8 cellular contexts compared by ENCODE assay signal in genomic region chr5:173888473-173889135, GRCh38. TPM values are rescaled to one million over a fixed set of nuclear protein-coding genes. Genes with fewer than 3 reads are reported as not detected.
DNase-seq lines count a peak whose midpoint lies in the region; ATAC-seq and TF ChIP-seq lines count a peak whose summit lies in the region.

No MANE protein-coding gene starts in this region.

- peaks cover 51% of the 10 kb centered on the region for H3K4me1 Mint-ChIP-seq in WTC11

- no peak overlapping the region for H3K27ac Mint-ChIP-seq in WTC11

- peak; percentile 11 for DNase-seq in activated naive CD4-positive, alpha-beta T cell treated with Interleukin-2 at 50 U/mL for 16 hours
- DNase-seq in activated naive CD4-positive, alpha-beta T cell treated with anti-CD3 and anti-CD28 coated beads, Interleukin-2, amount 50 U/mL, for 16 hours: no peak
- peak; percentile 25 for DNase-seq in WTC11 (ENCODE audit: low spot score)
- DNase-seq in fibroblast of gingiva (ENCODE audit: low read depth): peak; percentile 12
- DNase-seq in osteoblast (ENCODE audit: insufficient read length, low spot score, missing footprints): peak; percentile 75
- DNase-seq in DMS79 treated with DMSO at 0.1 percent for 48 hours (lab: John Stamatoyannopoulos, UW): no peak
- no peak for DNase-seq in medulla oblongata (ENCODE audit: extremely low spot score)

- H3K4me2 ChIP-seq in osteoblast (ENCODE audit: insufficient read depth, low read length): peak overlapping the region; percentile 86

- no peaks in the 10 kb centered on the region for H3K36me3 Mint-ChIP-seq in WTC11

- H3K27ac ChIP-seq in osteoblast (ENCODE audit: low read depth, low read length): peak overlapping the region; percentile 96

- CTCF ChIA-PET in WTC11 (lab: Charles Lee): interaction anchor here (0.5 to 2.6 kb wide), 13 partner anchors 9 to 905 kb away, joined by 3 to 19 read pairs (median 6); partner anchors contain the start of gene BOD1

- peaks cover 37% of the 10 kb centered on the region for H3K4me1 ChIP-seq in osteoblast (ENCODE audit: insufficient read depth, low read length)

- H3K27me3 ChIP-seq in osteoblast (ENCODE audit: insufficient read depth, low read length): no peaks in the 10 kb centered on the region

- H2AFZ ChIP-seq in osteoblast (ENCODE audit: low read length): no peak overlapping the region

- H3K36me3 ChIP-seq in osteoblast (ENCODE audit: insufficient read depth, low read length): no peaks in the 10 kb centered on the region

- no peaks in the 10 kb centered on the region for H3K9me3 ChIP-seq in osteoblast (ENCODE audit: low read depth, low read length)

- ATAC-seq in WTC11 (no peak), GM19023 (IDR thresholded peaks at IDR 0.05; ENCODE audit: unreplicated experiment) (no peak)

- H4K20me1 ChIP-seq in osteoblast (ENCODE audit: insufficient read depth, low read length): peaks cover 21% of the 10 kb centered on the region

- H3K4me3 ChIP-seq in osteoblast (ENCODE audit: insufficient read depth, low read length): peak overlapping the region; percentile 86

- POLR2A ChIA-PET in WTC11 (lab: Charles Lee): interaction anchor here (1.0 to 1.5 kb wide), 4 partner anchors 29 to 273 kb away, joined by 5 to 10 read pairs (median 8); no protein-coding TSS in a partner anchor

- peaks cover 3% of the 10 kb centered on the region; the same call in 1 of the 2 replicates for H3K27me3 Mint-ChIP-seq in WTC11 (ENCODE audit: low read depth)

- peak overlapping the region; percentile 94 for H3K4me3 Mint-ChIP-seq in WTC11

- H3K9me3 Mint-ChIP-seq in WTC11: no peaks in the 10 kb centered on the region

- TF ChIP-seq CTCF in WTC11 (IDR thresholded peaks at IDR 0.05) (no peak), osteoblast (IDR thresholded peaks at IDR 0.05; ENCODE audit: extremely low read depth, low read depth, low read length) (no peak)

- H3K79me2 ChIP-seq in osteoblast (ENCODE audit: insufficient read depth, low read length): peaks cover 51% of the 10 kb centered on the region

TF ChIP-seq in WTC11, 78 proteins besides CTCF, POLR2A, EP300 and RAD21:
- no peak for TF ChIP-seq FOXJ3 (CRISPR knock-in tag; IDR thresholded peaks at IDR 0.05; ENCODE audit: borderline replicate concordance)
- TF ChIP-seq ZNF512 (CRISPR knock-in tag; IDR thresholded peaks at IDR 0.05; ENCODE audit: borderline replicate concordance): no peak
- no peak for TF ChIP-seq USF1 (CRISPR knock-in tag; IDR thresholded peaks at IDR 0.05)
- no peak for TF ChIP-seq ZNF263 (CRISPR knock-in tag; IDR thresholded peaks at IDR 0.05; ENCODE audit: low read depth)
- no peak for TF ChIP-seq SMAD3 (CRISPR knock-in tag; IDR thresholded peaks at IDR 0.05; ENCODE audit: borderline replicate concordance)
- TF ChIP-seq CREB1 (CRISPR knock-in tag; IDR thresholded peaks at IDR 0.05): no peak
- no peak for TF ChIP-seq CREM (CRISPR knock-in tag; IDR thresholded peaks at IDR 0.05)
- no peak for TF ChIP-seq E2F5 (CRISPR knock-in tag; IDR thresholded peaks at IDR 0.05)
- TF ChIP-seq ZNF396 (CRISPR knock-in tag; IDR thresholded peaks at IDR 0.05; ENCODE audit: borderline replicate concordance): no peak
- TF ChIP-seq TEAD1 (CRISPR knock-in tag; IDR thresholded peaks at IDR 0.05): no peak
- no peak for TF ChIP-seq CDX4 (CRISPR knock-in tag; IDR thresholded peaks at IDR 0.05; ENCODE audit: borderline replicate concordance)
- no peak for TF ChIP-seq FOXK1 (CRISPR knock-in tag; IDR thresholded peaks at IDR 0.05)
- TF ChIP-seq ZNF671 (CRISPR knock-in tag; IDR thresholded peaks at IDR 0.05): no peak
- TF ChIP-seq ATF1 (CRISPR knock-in tag; IDR thresholded peaks at IDR 0.05): no peak
- TF ChIP-seq HMGXB4 (CRISPR knock-in tag; IDR thresholded peaks at IDR 0.05): no peak
- no peak for TF ChIP-seq ZNF138 (CRISPR knock-in tag; conservative IDR thresholded peaks at IDR 0.05)
- no peak for TF ChIP-seq ETV6 (CRISPR knock-in tag; IDR thresholded peaks at IDR 0.05)
- TF ChIP-seq E2F1 (CRISPR knock-in tag; IDR thresholded peaks at IDR 0.05): no peak

RNA-seq across cellular contexts. Expression of gene CPEB4, which starts 0.5 kb away (rescaled TPM):
- total RNA-seq in WTC11 (2021) (9.1 to 12.7 TPM (median 9.2 TPM) in 3 replicates), osteoblast (36.2 and 41.6 TPM in 2 replicates)

Comparison
In these comparisons a context has a peak if more than half of its experiments do, and no peak if none do; other contexts are left out.
1. DNase-seq: peak in activated naive CD4-positive, alpha-beta T cell treated with Interleukin-2 at 50 U/mL for 16 hours (single experiment), WTC11 (single experiment), fibroblast of gingiva (single experiment) and osteoblast (single experiment); none in activated naive CD4-positive, alpha-beta T cell treated with anti-CD3 and anti-CD28 coated beads, Interleukin-2, amount 50 U/mL, for 16 hours (single experiment), DMS79 treated with DMSO at 0.1 percent for 48 hours (single experiment) and medulla oblongata (single experiment).